In the genomic region with DNA sequence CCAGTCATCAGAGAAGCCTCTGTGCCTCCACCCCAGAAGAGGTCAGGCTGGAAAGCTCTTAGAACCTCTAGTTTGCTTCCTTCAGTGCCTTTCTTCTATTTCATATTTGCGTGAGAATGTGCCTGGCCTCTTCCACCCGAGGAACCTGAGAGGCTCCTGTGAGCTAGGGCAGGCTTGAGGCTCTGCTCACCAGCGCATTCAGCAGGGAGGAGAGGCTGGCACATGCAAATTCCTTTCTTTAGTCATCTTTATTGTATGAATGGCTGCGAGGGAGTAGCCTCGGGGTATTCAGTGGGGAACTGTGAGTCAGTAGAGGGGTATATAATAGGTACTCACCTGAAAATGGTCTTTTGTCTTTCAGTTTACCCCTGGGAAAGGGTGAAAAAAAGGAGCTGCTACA, we compare ENCODE assay signal across 12 cellular contexts.
DNase-seq lines count a peak whose midpoint lies in the region; ATAC-seq and TF ChIP-seq lines count a peak whose summit lies in the region.
"Had no signal": no experiment of that assay in that cellular context is flagged by ENCODE, and none has a peak within 500 bp of the region (broad histone marks: within the 10 kb centered on the region; RNA-seq: fewer than 3 reads in every experiment).

No MANE protein-coding gene starts in this region.

- CTCF ChIA-PET in activated CD8-positive, alpha-beta T cell treated with anti-CD3 and anti-CD28 coated beads, Interleukin-2, amount 10 ng/mL, durations not matched to agents 7 days and 5 days (lab: Charles Lee) = no interaction called here

- H3K36me3 ChIP-seq in HAP-1 (replicated peaks) (no peaks in the 10 kb centered on the region), NT2/D1 (ENCODE audit: insufficient read depth, insufficient read length, low read length) (no peaks in the 10 kb centered on the region), psoas muscle (ENCODE audit: insufficient read depth in 1 of 2, low read depth in 1 of 2) (no peaks in the 10 kb centered on the region)
- H3K36me3 ChIP-seq: prostate gland had no signal

- WGBS in psoas muscle, 3 donors = 22 to 31% (median 24%) methylated on average over 5 of the region's 5 CpGs

- no peak overlapping the region for H3K9ac ChIP-seq in NT2/D1 (ENCODE audit: insufficient read length, low read depth)

- no peak overlapping the region for H3K4me3 Mint-ChIP-seq in activated CD8-positive, alpha-beta T cell treated with anti-CD3 and anti-CD28 coated beads, Interleukin-2, amount 10 ng/mL, durations not matched to agents 7 days and 5 days
- H3K4me3 Mint-ChIP-seq: activated naive CD8-positive, alpha-beta T cell treated with anti-CD3 and anti-CD28 coated beads, Interleukin-2, amount 50 U/mL, for 24 hours had no signal

- no peak overlapping the region for H3K27ac ChIP-seq in psoas muscle
- H3K27ac ChIP-seq: prostate gland had no signal

- TF ChIP-seq CTCF in fibroblast of the aortic adventitia (IDR thresholded peaks at IDR 0.05; ENCODE audit: insufficient read depth, low read length) = no peak
- TF ChIP-seq CTCF in psoas muscle (IDR thresholded peaks at IDR 0.05) = no peak

- in situ Hi-C loops in HAP-1 (cut with MboI; ENCODE audit: low sequenced_read_pairs) = no loop called here

- H3K36me3 Mint-ChIP-seq in activated CD8-positive, alpha-beta T cell treated with anti-CD3 and anti-CD28 coated beads, Interleukin-2, amount 10 ng/mL, durations not matched to agents 7 days and 5 days (ENCODE audit: low read depth) = no peaks in the 10 kb centered on the region

- H3K9me3 Mint-ChIP-seq in activated CD8-positive, alpha-beta T cell treated with anti-CD3 and anti-CD28 coated beads, Interleukin-2, amount 10 ng/mL, durations not matched to agents 7 days and 5 days (ENCODE audit: insufficient read depth) = no peaks in the 10 kb centered on the region

- intact Hi-C loops in psoas muscle (cut with DNase I) = no loop called here

- H3K4me3 ChIP-seq in HAP-1 (no peak overlapping the region), NT2/D1 (ENCODE audit: insufficient read length, low read depth) (no peak overlapping the region), fibroblast of the aortic adventitia (ENCODE audit: low read depth, low read length) (no peak overlapping the region), psoas muscle (no peak overlapping the region)
- H3K4me3 ChIP-seq: prostate gland had no signal

- H3K27me3 ChIP-seq in HAP-1 (ENCODE audit: low read depth) (no peaks in the 10 kb centered on the region), NT2/D1 (ENCODE audit: insufficient read depth, insufficient read length) (no peaks in the 10 kb centered on the region), psoas muscle (ENCODE audit: insufficient read depth in 3 of 3, low read length in 2 of 3) (no peaks in the 10 kb centered on the region)

- peaks cover 8% of the 10 kb centered on the region for H3K27me3 Mint-ChIP-seq in activated CD8-positive, alpha-beta T cell treated with anti-CD3 and anti-CD28 coated beads, Interleukin-2, amount 10 ng/mL, durations not matched to agents 7 days and 5 days (ENCODE audit: low read depth)

- no peak overlapping the region for H3K27ac Mint-ChIP-seq in activated CD8-positive, alpha-beta T cell treated with anti-CD3 and anti-CD28 coated beads, Interleukin-2, amount 10 ng/mL, durations not matched to agents 7 days and 5 days
- H3K27ac Mint-ChIP-seq: activated naive CD8-positive, alpha-beta T cell treated with anti-CD3 and anti-CD28 coated beads, Interleukin-2, amount 50 U/mL, for 24 hours had no signal

- DNase-seq in HAP-1 (ENCODE audit: low spot score in 2 of 2) (peak; percentile 74 to 84), NT2/D1 (ENCODE audit: low read depth, low spot score) (peak; percentile 66), fibroblast of the aortic adventitia (ENCODE audit: low read depth) (peak; percentile 6), psoas muscle (no peak), NCI-H748 treated with DMSO at 0.1 percent for 48 hours (lab: John Stamatoyannopoulos, UW) (no peak)
- no peak for DNase-seq in activated CD8-positive, alpha-beta T cell treated with anti-CD3 and anti-CD28 coated beads, Interleukin-2, amount 10 ng/mL, durations not matched to agents 7 days and 5 days
- DNase-seq in activated CD8-positive, alpha-beta memory T cell treated with anti-CD3 and anti-CD28 coated beads, Interleukin-2, amount 50 U/mL, for 48 hours = no peak
- DNase-seq: activated CD4-positive, alpha-beta T cell treated with anti-CD3 and anti-CD28 coated beads, Interleukin-2, amount 50 U/mL, for 48 hours; activated naive CD8-positive, alpha-beta T cell treated with anti-CD3 and anti-CD28 coated beads, Interleukin-2, amount 50 U/mL, for 24 hours; DND-41 had no signal

- H3K4me1 Mint-ChIP-seq in activated CD8-positive, alpha-beta T cell treated with anti-CD3 and anti-CD28 coated beads, Interleukin-2, amount 10 ng/mL, durations not matched to agents 7 days and 5 days (ENCODE audit: low read depth) = no peaks in the 10 kb centered on the region
- H3K4me1 Mint-ChIP-seq: activated naive CD8-positive, alpha-beta T cell treated with anti-CD3 and anti-CD28 coated beads, Interleukin-2, amount 50 U/mL, for 24 hours had no signal

- H3K9me3 ChIP-seq in HAP-1 = no peaks in the 10 kb centered on the region
- H3K9me3 ChIP-seq in NT2/D1 (ENCODE audit: insufficient read depth, low read length) = no peaks in the 10 kb centered on the region
- H3K9me3 ChIP-seq in psoas muscle = no peaks in the 10 kb centered on the region
- H3K9me3 ChIP-seq: prostate gland had no signal

- peaks cover 39% of the 10 kb centered on the region for H3K4me1 ChIP-seq in HAP-1
- peaks cover 3% of the 10 kb centered on the region for H3K4me1 ChIP-seq in NT2/D1 (ENCODE audit: insufficient read depth, insufficient read length)
- H3K4me1 ChIP-seq in psoas muscle = peaks cover 12% of the 10 kb centered on the region
- H3K4me1 ChIP-seq: prostate gland had no signal

- POLR2A ChIA-PET in activated CD8-positive, alpha-beta T cell treated with anti-CD3 and anti-CD28 coated beads, Interleukin-2, amount 10 ng/mL, durations not matched to agents 7 days and 5 days (lab: Charles Lee) = no interaction called here

- ATAC-seq in psoas muscle (peak in 3 of 4 donors; percentile 22 to 66 (median 65)), GM19023 (IDR thresholded peaks at IDR 0.05; ENCODE audit: unreplicated experiment) (no peak)
- no peak for ATAC-seq in activated CD8-positive, alpha-beta T cell treated with anti-CD3 and anti-CD28 coated beads, Interleukin-2, amount 10 ng/mL, durations not matched to agents 7 days and 5 days
- ATAC-seq: activated naive CD8-positive, alpha-beta T cell treated with anti-CD3 and anti-CD28 coated beads, Interleukin-2, amount 50 U/mL, for 24 hours had no signal

Comparison
In these comparisons a context has a peak if more than half of its experiments do, and no peak if none do; other contexts are left out.
1. DNase-seq: peak in HAP-1 (2 of 2), NT2/D1 (single experiment) and fibroblast of the aortic adventitia (single experiment); none in psoas muscle (0 of 2), activated CD8-positive, alpha-beta T cell treated with anti-CD3 and anti-CD28 coated beads, Interleukin-2, amount 10 ng/mL, durations not matched to agents 7 days and 5 days (single experiment), activated CD8-positive, alpha-beta memory T cell treated with anti-CD3 and anti-CD28 coated beads, Interleukin-2, amount 50 U/mL, for 48 hours (single experiment) and NCI-H748 treated with DMSO at 0.1 percent for 48 hours (single experiment).
2. ATAC-seq: peak in psoas muscle (3 of 4); none in activated CD8-positive, alpha-beta T cell treated with anti-CD3 and anti-CD28 coated beads, Interleukin-2, amount 10 ng/mL, durations not matched to agents 7 days and 5 days (single experiment) and GM19023 (single experiment).